ENCODE assay signal across 1 cellular context in genomic region chr12:54054442-54055332, GRCh38.
TF ChIP-seq lines count a peak whose summit lies in the region.

No MANE protein-coding gene starts in this region.

TF ChIP-seq in GM12878, 131 proteins besides CTCF, POLR2A, EP300 and RAD21:
- TF ChIP-seq MLLT1 (IDR thresholded peaks at IDR 0.05) (peak; percentile 38; the same call in 1 of the 2 replicates), NR2F1 (conservative IDR thresholded peaks at IDR 0.05) (0 out of 2 replicates have a peak, but pooled peaks have one; percentile 17), IRF5 (IDR thresholded peaks at IDR 0.05; ENCODE audit: borderline replicate concordance) (no peak), CHD2 (IDR thresholded peaks at IDR 0.05; ENCODE audit: borderline replicate concordance, low read depth, low read length) (0 out of 2 replicates have a peak, but pooled peaks have one; percentile 26)
